8 cellular contexts compared by ENCODE assay signal in the genomic region with DNA sequence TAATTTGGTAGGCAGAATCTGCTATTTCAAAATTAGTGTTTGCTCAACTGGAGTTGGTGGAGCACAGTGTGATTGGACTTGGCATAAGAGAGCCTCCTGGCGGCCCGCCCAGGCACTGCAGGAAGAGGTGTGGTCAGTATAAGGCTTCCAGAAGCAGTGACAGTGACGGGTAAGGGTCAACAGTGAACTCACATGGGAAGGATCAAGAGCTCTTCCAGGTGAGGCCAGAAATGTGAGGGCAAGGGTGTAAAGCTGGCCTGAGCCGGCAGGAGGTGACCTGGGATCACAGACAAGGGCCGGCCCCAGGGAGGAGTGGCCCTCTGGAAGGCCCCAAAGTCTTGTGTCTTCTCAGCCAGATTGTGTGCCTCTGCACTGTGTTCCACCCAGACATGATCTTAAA.
DNase-seq lines count a peak whose midpoint lies in the region; ATAC-seq and TF ChIP-seq lines count a peak whose summit lies in the region.

No MANE protein-coding gene starts in this region.

- H3K4me2 ChIP-seq in MM.1S (ENCODE audit: low read depth, low read length), result no peak overlapping the region

- ATAC-seq in GM21381 (IDR thresholded peaks at IDR 0.05; ENCODE audit: unreplicated experiment) (peak; percentile 77), GM21528 (IDR thresholded peaks at IDR 0.05; ENCODE audit: low FRiP score, unreplicated experiment) (no peak)

- H4K20me1 ChIP-seq in MM.1S (ENCODE audit: insufficient read depth, low read length), result no peaks in the 10 kb centered on the region

- no peaks in the 10 kb centered on the region for H3K9me2 ChIP-seq in MM.1S (replicated peaks; ENCODE audit: insufficient read depth, low read length)

- H3K27ac ChIP-seq in MM.1S (ENCODE audit: low read length) (no peak overlapping the region), VCaP (no peak overlapping the region), breast epithelium (no peak overlapping the region)

- peak; percentile 55 for DNase-seq in D341Med (ENCODE audit: low spot score)
- peak; percentile 56 for DNase-seq in MM.1S
- peak; percentile 48 to 77 for DNase-seq in breast epithelium (ENCODE audit: low spot score in 2 of 2)
- DNase-seq in kidney epithelial cell (ENCODE audit: low read depth), result no peak
- DNase-seq in stimulated activated CD4-positive, alpha-beta T cell treated with anti-CD3 and anti-CD28 coated beads, TNF-alpha, amount 100 ng/mL, for 24 hours (ENCODE audit: low read depth in 3 of 3), result peak; percentile 35 to 72 (median 52)

- TF ChIP-seq POLR2A in breast epithelium (IDR thresholded peaks at IDR 0.05), result no peak

- H3F3A ChIP-seq in MM.1S (ENCODE audit: insufficient read depth, low read length), result no peaks in the 10 kb centered on the region

- H3K4me3 ChIP-seq in MM.1S (ENCODE audit: low read length), result no peak overlapping the region
- H3K4me3 ChIP-seq in breast epithelium, result no peak overlapping the region
- no peak overlapping the region for H3K4me3 ChIP-seq in kidney epithelial cell (ENCODE audit: low read depth, low read length)

- H3K36me3 ChIP-seq in MM.1S (replicated peaks; ENCODE audit: insufficient read depth, low read length), result no peaks in the 10 kb centered on the region
- no peaks in the 10 kb centered on the region for H3K36me3 ChIP-seq in breast epithelium
- no peaks in the 10 kb centered on the region for H3K36me3 ChIP-seq in kidney epithelial cell (ENCODE audit: control insufficient read depth, insufficient read depth, low read length)

- peak; percentile 93 for TF ChIP-seq CTCF in MM.1S (IDR thresholded peaks at IDR 0.05; ENCODE audit: low read length)
- peak; percentile 56 for TF ChIP-seq CTCF in VCaP (conservative IDR thresholded peaks at IDR 0.05)
- TF ChIP-seq CTCF in breast epithelium (IDR thresholded peaks at IDR 0.05), result peak in 2 of 3 donors; percentile 21 to 47
- TF ChIP-seq CTCF in kidney epithelial cell (IDR thresholded peaks at IDR 0.05; ENCODE audit: insufficient read depth, low read length, poor library complexity, severe bottlenecking), result peak; percentile 64

- no peak overlapping the region for H2AFZ ChIP-seq in MM.1S (ENCODE audit: low read length)

- no peaks in the 10 kb centered on the region for H3K27me3 ChIP-seq in MM.1S (replicated peaks; ENCODE audit: insufficient read depth, low read length)
- no peaks in the 10 kb centered on the region for H3K27me3 ChIP-seq in breast epithelium
- H3K27me3 ChIP-seq in kidney epithelial cell (ENCODE audit: control insufficient read depth, insufficient read depth, low read length), result no peaks in the 10 kb centered on the region

- H3K79me2 ChIP-seq in MM.1S (ENCODE audit: low read length), result no peaks in the 10 kb centered on the region

- intact Hi-C loops in breast epithelium (cut with DNase I; ENCODE audit: low total_unique reads), result no loop called here

- H3K4me1 ChIP-seq in MM.1S (ENCODE audit: low read length) (no peaks in the 10 kb centered on the region), breast epithelium (no peaks in the 10 kb centered on the region)

- H3K9me3 ChIP-seq in MM.1S (replicated peaks; ENCODE audit: insufficient read depth, low read length) (no peaks in the 10 kb centered on the region), breast epithelium (no peaks in the 10 kb centered on the region)

- no peak overlapping the region for H3K9ac ChIP-seq in MM.1S (ENCODE audit: low read length)

Comparison
In these comparisons a context has a peak if more than half of its experiments do, and no peak if none do; other contexts are left out.
1. CTCF ChIP-seq: peak in every context shown above with its lines; median percentile 93 in MM.1S; 64 in kidney epithelial cell; 56 in VCaP; 34 in breast epithelium.